In genomic region chr19:42303101-42303464, GRCh38 we compare ENCODE assay signal across 1 cellular context.
A peak's percentile ranks its signal among the peaks of the same experiment; 100 is the strongest.
TF ChIP-seq lines count a peak whose summit lies in the region.

No MANE protein-coding gene starts in this region.

TF ChIP-seq in HepG2, 621 proteins besides CTCF, POLR2A, EP300 and RAD21:
- no peak for TF ChIP-seq EEA1 (CRISPR knock-in tag; IDR thresholded peaks at IDR 0.05; ENCODE audit: borderline replicate concordance)
- 0 out of 2 replicates have a peak, but pooled peaks have one; percentile 10 for TF ChIP-seq ZNF430 (CRISPR knock-in tag; IDR thresholded peaks at IDR 0.05)
- TF ChIP-seq ZNF34 (CRISPR knock-in tag; IDR thresholded peaks at IDR 0.05; ENCODE audit: borderline replicate concordance) = 0 out of 2 replicates have a peak, but pooled peaks have one; percentile 43
